In genomic region chr1:53878492-53879105, GRCh38 we compare ENCODE assay signal across 8 cellular contexts. TPM values are rescaled to one million over a fixed set of nuclear protein-coding genes. Genes with fewer than 3 reads are reported as not detected.
A peak's percentile ranks its signal among the peaks of the same experiment; 100 is the strongest.
DNase-seq lines count a peak whose midpoint lies in the region; ATAC-seq and TF ChIP-seq lines count a peak whose summit lies in the region.

No MANE protein-coding gene starts in this region.

- no peaks in the 10 kb centered on the region for H3K9me3 ChIP-seq in colonic mucosa
- H3K9me3 ChIP-seq in osteoblast (ENCODE audit: low read depth, low read length) = no peaks in the 10 kb centered on the region

- peaks cover 53% of the 10 kb centered on the region for H3K36me3 Mint-ChIP-seq in activated T-helper 2 cell treated with anti-CD3 and anti-CD28 coated beads, Interferon-gamma antibody, Interleukin-2, Interleukin-4, amounts not matched to agents 10 μg/mL and 5 μg/mL and 100 μg/mL, durations not matched to agents 14 hours and 24 hours and 36 hours (ENCODE audit: low read depth)

- H3K27ac ChIP-seq in colonic mucosa = no peak overlapping the region
- no peak overlapping the region for H3K27ac ChIP-seq in osteoblast (ENCODE audit: low read depth, low read length)

- in situ Hi-C loops in GM13976 (cut with MboI; ENCODE audit: low sequenced_read_pairs, unreplicated experiment) = no loop called here

- intact Hi-C loops in colonic mucosa (cut with DNase I) = loop anchor here (5.0 kb wide), 2 partner anchors 69 to 84 kb away; partner anchors contain the start of genes IFT25 and LRRC42
- intact Hi-C loops in activated T-helper 2 cell treated with anti-CD3 and anti-CD28 coated beads, Interferon-gamma antibody, Interleukin-2, Interleukin-4, amounts not matched to agents 10 μg/mL and 5 μg/mL and 100 μg/mL, durations not matched to agents 14 hours and 24 hours and 36 hours (cut with micrococcal nuclease) = loop anchor here (1.0 kb wide), 2 partner anchors 71 to 81 kb away; no protein-coding TSS in a partner anchor

- no peaks in the 10 kb centered on the region for H4K20me1 ChIP-seq in osteoblast (ENCODE audit: insufficient read depth, low read length)

- peak; percentile 33 for TF ChIP-seq CTCF in GM13976 (IDR thresholded peaks at IDR 0.05; ENCODE audit: borderline replicate concordance, control extremely low read depth, extremely low read depth, insufficient read depth, missing control alignments)
- peak; percentile 48 for TF ChIP-seq CTCF in colonic mucosa (IDR thresholded peaks at IDR 0.05)
- peak; percentile 64 for TF ChIP-seq CTCF in osteoblast (IDR thresholded peaks at IDR 0.05; ENCODE audit: extremely low read depth, low read depth, low read length)

- DNase-seq in AG08395 (ENCODE audit: low spot score) (peak; percentile 58), GM13976 (ENCODE audit: low spot score) (peak; percentile 37), NCI-H82 (lab: John Stamatoyannopoulos, UW) (peak; percentile 68), colonic mucosa (no peak), osteoblast (ENCODE audit: insufficient read length, low spot score, missing footprints) (no peak)
- DNase-seq in activated T-helper 2 cell treated with anti-CD3 and anti-CD28 coated beads, Interferon-gamma antibody, Interleukin-2, Interleukin-4, amounts not matched to agents 10 μg/mL and 5 μg/mL and 100 μg/mL, durations not matched to agents 14 hours and 24 hours and 36 hours (ENCODE audit: low spot score) = no peak

- H3K4me1 ChIP-seq in colonic mucosa (no peaks in the 10 kb centered on the region), osteoblast (ENCODE audit: insufficient read depth, low read length) (no peaks in the 10 kb centered on the region)

- H3K4me3 ChIP-seq in colonic mucosa = no peak overlapping the region
- H3K4me3 ChIP-seq in osteoblast (ENCODE audit: insufficient read depth, low read length) = no peak overlapping the region

- no peaks in the 10 kb centered on the region for H3K27me3 Mint-ChIP-seq in activated T-helper 2 cell treated with anti-CD3 and anti-CD28 coated beads, Interferon-gamma antibody, Interleukin-2, Interleukin-4, amounts not matched to agents 10 μg/mL and 5 μg/mL and 100 μg/mL, durations not matched to agents 14 hours and 24 hours and 36 hours (ENCODE audit: low read depth)

- no peaks in the 10 kb centered on the region for H3K9me3 Mint-ChIP-seq in activated T-helper 2 cell treated with anti-CD3 and anti-CD28 coated beads, Interferon-gamma antibody, Interleukin-2, Interleukin-4, amounts not matched to agents 10 μg/mL and 5 μg/mL and 100 μg/mL, durations not matched to agents 14 hours and 24 hours and 36 hours

- ATAC-seq in HG03196 (IDR thresholded peaks at IDR 0.05; ENCODE audit: unreplicated experiment) = no peak
- ATAC-seq in GM18517 (IDR thresholded peaks at IDR 0.05; ENCODE audit: unreplicated experiment) = no peak

- H3K36me3 ChIP-seq in colonic mucosa (no peaks in the 10 kb centered on the region), osteoblast (ENCODE audit: insufficient read depth, low read length) (peaks cover 16% of the 10 kb centered on the region)

- H3K27ac Mint-ChIP-seq in activated T-helper 2 cell treated with anti-CD3 and anti-CD28 coated beads, Interferon-gamma antibody, Interleukin-2, Interleukin-4, amounts not matched to agents 10 μg/mL and 5 μg/mL and 100 μg/mL, durations not matched to agents 14 hours and 24 hours and 36 hours = no peak overlapping the region

- no peak overlapping the region for H3K4me3 Mint-ChIP-seq in activated T-helper 2 cell treated with anti-CD3 and anti-CD28 coated beads, Interferon-gamma antibody, Interleukin-2, Interleukin-4, amounts not matched to agents 10 μg/mL and 5 μg/mL and 100 μg/mL, durations not matched to agents 14 hours and 24 hours and 36 hours (ENCODE audit: low read depth)

- no peak overlapping the region for H3K9ac ChIP-seq in colonic mucosa (ENCODE audit: low read depth in 2 of 2, low read length in 2 of 2)

- H3K4me1 Mint-ChIP-seq in activated T-helper 2 cell treated with anti-CD3 and anti-CD28 coated beads, Interferon-gamma antibody, Interleukin-2, Interleukin-4, amounts not matched to agents 10 μg/mL and 5 μg/mL and 100 μg/mL, durations not matched to agents 14 hours and 24 hours and 36 hours (ENCODE audit: low read depth) = peaks cover 6% of the 10 kb centered on the region

- no peaks in the 10 kb centered on the region for H3K27me3 ChIP-seq in colonic mucosa
- H3K27me3 ChIP-seq in osteoblast (ENCODE audit: insufficient read depth, low read length) = no peaks in the 10 kb centered on the region

- no peaks in the 10 kb centered on the region for H3K79me2 ChIP-seq in osteoblast (ENCODE audit: insufficient read depth, low read length)

- H3K4me2 ChIP-seq in osteoblast (ENCODE audit: insufficient read depth, low read length) = no peak overlapping the region

- H2AFZ ChIP-seq in osteoblast (ENCODE audit: low read length) = no peak overlapping the region

RNA-seq across cellular contexts. Expression of gene YIPF1, which starts 11.0 kb away (rescaled TPM):
- 10 to 100 TPM; 30.4 to 35.3 TPM for total RNA-seq in colonic mucosa
- 22.4 and 23.2 TPM in 2 replicates for total RNA-seq in osteoblast
- 14.8 and 15.6 TPM in 2 replicates for total RNA-seq in activated T-helper 2 cell treated with anti-CD3 and anti-CD28 coated beads, Interferon-gamma antibody, Interleukin-2, Interleukin-4, amounts not matched to agents 10 μg/mL and 5 μg/mL and 100 μg/mL, durations not matched to agents 14 hours and 24 hours and 36 hours

RNA-seq across cellular contexts. Expression of gene DIO1, which starts 15.4 kb away (rescaled TPM):
- total RNA-seq in colonic mucosa = under 1 TPM in 1 of 2 donors, not detected in 1; 0.32 TPM
- total RNA-seq in osteoblast = not detected in 2 replicates
- total RNA-seq in activated T-helper 2 cell treated with anti-CD3 and anti-CD28 coated beads, Interferon-gamma antibody, Interleukin-2, Interleukin-4, amounts not matched to agents 10 μg/mL and 5 μg/mL and 100 μg/mL, durations not matched to agents 14 hours and 24 hours and 36 hours = not detected in 2 replicates

RNA-seq across cellular contexts. Expression of gene NDC1, which starts 40.5 kb away (rescaled TPM):
- total RNA-seq in colonic mucosa (10 to 100 TPM; 17.3 to 39.4 TPM), osteoblast (12.7 and 14.7 TPM in 2 replicates)
- 32.4 and 33.9 TPM in 2 replicates for total RNA-seq in activated T-helper 2 cell treated with anti-CD3 and anti-CD28 coated beads, Interferon-gamma antibody, Interleukin-2, Interleukin-4, amounts not matched to agents 10 μg/mL and 5 μg/mL and 100 μg/mL, durations not matched to agents 14 hours and 24 hours and 36 hours

Comparison
In these comparisons a context has a peak if more than half of its experiments do, and no peak if none do; other contexts are left out.
1. DNase-seq: peak in AG08395 (single experiment), GM13976 (single experiment) and NCI-H82 (single experiment); none in colonic mucosa (single experiment), osteoblast (single experiment) and activated T-helper 2 cell treated with anti-CD3 and anti-CD28 coated beads, Interferon-gamma antibody, Interleukin-2, Interleukin-4, amounts not matched to agents 10 μg/mL and 5 μg/mL and 100 μg/mL, durations not matched to agents 14 hours and 24 hours and 36 hours (single experiment).
2. Peak in every context shown above with its lines, with median percentiles within 50 percentile points of each other: CTCF ChIP-seq.